Comparison of ENCODE assay signal across 1 cellular context in the genomic region with DNA sequence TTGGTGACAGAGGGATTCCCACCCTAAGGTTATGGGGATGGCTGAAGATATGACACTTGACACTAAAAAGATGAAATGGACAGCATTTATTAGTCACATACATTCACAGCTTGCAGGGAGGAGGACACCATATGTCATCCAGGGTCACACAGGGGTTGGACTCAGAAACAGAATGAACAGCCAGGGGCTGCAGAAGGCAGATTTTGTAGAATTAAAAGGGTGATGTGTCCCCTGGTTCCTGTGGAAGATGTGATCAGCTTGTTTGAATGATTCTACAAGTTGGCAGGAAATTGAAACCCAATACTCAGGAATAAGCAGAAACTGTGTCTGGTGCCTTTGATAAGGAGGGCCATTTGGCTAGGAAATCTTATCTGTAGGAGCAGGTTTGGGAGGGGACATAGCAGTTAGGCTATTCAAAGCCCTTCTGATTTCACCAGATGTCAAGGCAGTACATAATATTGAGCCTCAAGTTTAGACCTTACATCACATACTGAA.
TF ChIP-seq lines count a peak whose summit lies in the region.

No MANE protein-coding gene starts in this region.

TF ChIP-seq in K562, 482 proteins besides CTCF, POLR2A, EP300 and RAD21 (continued from another document and continues in another):
- TF ChIP-seq, protein P1, sequence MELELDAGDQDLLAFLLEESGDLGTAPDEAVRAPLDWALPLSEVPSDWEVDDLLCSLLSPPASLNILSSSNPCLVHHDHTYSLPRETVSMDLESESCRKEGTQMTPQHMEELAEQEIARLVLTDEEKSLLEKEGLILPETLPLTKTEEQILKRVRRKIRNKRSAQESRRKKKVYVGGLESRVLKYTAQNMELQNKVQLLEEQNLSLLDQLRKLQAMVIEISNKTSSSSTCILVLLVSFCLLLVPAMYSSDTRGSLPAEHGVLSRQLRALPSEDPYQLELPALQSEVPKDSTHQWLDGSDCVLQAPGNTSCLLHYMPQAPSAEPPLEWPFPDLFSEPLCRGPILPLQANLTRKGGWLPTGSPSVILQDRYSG (tag; conservative IDR thresholded peaks at IDR 0.05; ENCODE audit: low read depth) = no peak
- TF ChIP-seq RBM17 (IDR thresholded peaks at IDR 0.05; ENCODE audit: borderline replicate concordance, low read depth, low read length) (no peak), ZBTB17 (CRISPR knock-in tag; IDR thresholded peaks at IDR 0.05) (0 out of 2 replicates have a peak, but pooled peaks have one; percentile 54), ZNF384 (IDR thresholded peaks at IDR 0.05; ENCODE audit: low read depth, low read length) (no peak), JUND (IDR thresholded peaks at IDR 0.05; ENCODE audit: borderline replicate concordance, low read depth, low read length) (peak; percentile 83), JUND (tag; IDR thresholded peaks at IDR 0.05; ENCODE audit: borderline replicate concordance, low read depth, low read length) (peak; percentile 79; the same call in 2 of the 3 replicates), ZNF134 (CRISPR knock-in tag; conservative IDR thresholded peaks at IDR 0.05) (no peak), RBFOX2 (IDR thresholded peaks at IDR 0.05; ENCODE audit: low read depth, low read length) (peak; percentile 45; the same call in 1 of the 2 replicates), KLF10 (CRISPR knock-in tag; IDR thresholded peaks at IDR 0.05) (no peak), CREB1 (IDR thresholded peaks at IDR 0.05) (peak; percentile 75; the same call in 1 of the 2 replicates), CREB1 (CRISPR knock-in tag; IDR thresholded peaks at IDR 0.05) (no peak), NRF1 (conservative IDR thresholded peaks at IDR 0.05 in 1 of 2, IDR thresholded peaks at IDR 0.05 in 1 of 2) (no peak), VEZF1 (CRISPR knock-in tag; IDR thresholded peaks at IDR 0.05) (peak; percentile 82), ZC3H11A (IDR thresholded peaks at IDR 0.05; ENCODE audit: low read depth, low read length) (no peak), THRAP3 (IDR thresholded peaks at IDR 0.05; ENCODE audit: borderline replicate concordance) (no peak), RB1 (IDR thresholded peaks at IDR 0.05; ENCODE audit: low read depth) (no peak; the same call in 1 of the 2 replicates), ZNF785 (CRISPR knock-in tag; IDR thresholded peaks at IDR 0.05) (no peak), ZNF140 (CRISPR knock-in tag; IDR thresholded peaks at IDR 0.05) (no peak), STAG1 (CRISPR knock-in tag; IDR thresholded peaks at IDR 0.05; ENCODE audit: borderline replicate concordance) (no peak), TBL1XR1 (IDR thresholded peaks at IDR 0.05; ENCODE audit: low read length in 2 of 2) (peak in 1 of 2 experiments; percentile 98; a peak in 2 of 4 replicates), ZBED1 (IDR thresholded peaks at IDR 0.05) (peak; percentile 94), DDX20 (tag; IDR thresholded peaks at IDR 0.05; ENCODE audit: low read depth) (peak; percentile 8; the same call in 1 of the 2 replicates), NCOA2 (IDR thresholded peaks at IDR 0.05; ENCODE audit: partially characterized antibody in 2 of 2) (peak; percentile 90 to 91), ZNF212 (CRISPR knock-in tag; IDR thresholded peaks at IDR 0.05) (no peak), ZEB2 (IDR thresholded peaks at IDR 0.05) (peak; percentile 72), RNF2 (IDR thresholded peaks at IDR 0.05) (peak; percentile 96), MTA3 (IDR thresholded peaks at IDR 0.05; ENCODE audit: borderline replicate concordance) (peak; percentile 84), SRF (CRISPR knock-in tag; IDR thresholded peaks at IDR 0.05) (no peak), SMARCB1 (IDR thresholded peaks at IDR 0.05; ENCODE audit: insufficient read length, low read depth) (no peak), MLX (CRISPR knock-in tag; conservative IDR thresholded peaks at IDR 0.05) (no peak), LEF1 (IDR thresholded peaks at IDR 0.05) (peak; percentile 99), MTA2 (IDR thresholded peaks at IDR 0.05; ENCODE audit: low read depth) (peak; percentile 99), KHSRP (IDR thresholded peaks at IDR 0.05) (peak; percentile 91), SNRNP70 (optimal IDR thresholded peaks at IDR 0.05; ENCODE audit: low read depth, low read length) (no peak), POLR2AphosphoS5 (IDR thresholded peaks at IDR 0.05; ENCODE audit: control insufficient read depth, insufficient read depth, low read depth, low read length) (peak; percentile 99)
- TF ChIP-seq, protein P2, sequence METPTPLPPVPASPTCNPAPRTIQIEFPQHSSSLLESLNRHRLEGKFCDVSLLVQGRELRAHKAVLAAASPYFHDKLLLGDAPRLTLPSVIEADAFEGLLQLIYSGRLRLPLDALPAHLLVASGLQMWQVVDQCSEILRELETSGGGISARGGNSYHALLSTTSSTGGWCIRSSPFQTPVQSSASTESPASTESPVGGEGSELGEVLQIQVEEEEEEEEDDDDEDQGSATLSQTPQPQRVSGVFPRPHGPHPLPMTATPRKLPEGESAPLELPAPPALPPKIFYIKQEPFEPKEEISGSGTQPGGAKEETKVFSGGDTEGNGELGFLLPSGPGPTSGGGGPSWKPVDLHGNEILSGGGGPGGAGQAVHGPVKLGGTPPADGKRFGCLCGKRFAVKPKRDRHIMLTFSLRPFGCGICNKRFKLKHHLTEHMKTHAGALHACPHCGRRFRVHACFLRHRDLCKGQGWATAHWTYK (CRISPR knock-in tag; IDR thresholded peaks at IDR 0.05) = 0 out of 2 replicates have a peak, but pooled peaks have one; percentile 35
- TF ChIP-seq, protein P3, sequence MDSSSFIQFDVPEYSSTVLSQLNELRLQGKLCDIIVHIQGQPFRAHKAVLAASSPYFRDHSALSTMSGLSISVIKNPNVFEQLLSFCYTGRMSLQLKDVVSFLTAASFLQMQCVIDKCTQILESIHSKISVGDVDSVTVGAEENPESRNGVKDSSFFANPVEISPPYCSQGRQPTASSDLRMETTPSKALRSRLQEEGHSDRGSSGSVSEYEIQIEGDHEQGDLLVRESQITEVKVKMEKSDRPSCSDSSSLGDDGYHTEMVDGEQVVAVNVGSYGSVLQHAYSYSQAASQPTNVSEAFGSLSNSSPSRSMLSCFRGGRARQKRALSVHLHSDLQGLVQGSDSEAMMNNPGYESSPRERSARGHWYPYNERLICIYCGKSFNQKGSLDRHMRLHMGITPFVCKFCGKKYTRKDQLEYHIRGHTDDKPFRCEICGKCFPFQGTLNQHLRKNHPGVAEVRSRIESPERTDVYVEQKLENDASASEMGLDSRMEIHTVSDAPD (CRISPR knock-in tag; IDR thresholded peaks at IDR 0.05) = no peak
- TF ChIP-seq, protein P4, sequence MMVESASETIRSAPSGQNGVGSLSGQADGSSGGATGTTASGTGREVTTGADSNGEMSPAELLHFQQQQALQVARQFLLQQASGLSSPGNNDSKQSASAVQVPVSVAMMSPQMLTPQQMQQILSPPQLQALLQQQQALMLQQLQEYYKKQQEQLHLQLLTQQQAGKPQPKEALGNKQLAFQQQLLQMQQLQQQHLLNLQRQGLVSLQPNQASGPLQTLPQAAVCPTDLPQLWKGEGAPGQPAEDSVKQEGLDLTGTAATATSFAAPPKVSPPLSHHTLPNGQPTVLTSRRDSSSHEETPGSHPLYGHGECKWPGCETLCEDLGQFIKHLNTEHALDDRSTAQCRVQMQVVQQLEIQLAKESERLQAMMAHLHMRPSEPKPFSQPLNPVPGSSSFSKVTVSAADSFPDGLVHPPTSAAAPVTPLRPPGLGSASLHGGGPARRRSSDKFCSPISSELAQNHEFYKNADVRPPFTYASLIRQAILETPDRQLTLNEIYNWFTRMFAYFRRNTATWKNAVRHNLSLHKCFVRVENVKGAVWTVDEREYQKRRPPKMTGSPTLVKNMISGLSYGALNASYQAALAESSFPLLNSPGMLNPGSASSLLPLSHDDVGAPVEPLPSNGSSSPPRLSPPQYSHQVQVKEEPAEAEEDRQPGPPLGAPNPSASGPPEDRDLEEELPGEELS (CRISPR knock-in tag; IDR thresholded peaks at IDR 0.05; ENCODE audit: borderline replicate concordance) = no peak
- TF ChIP-seq, protein P5, sequence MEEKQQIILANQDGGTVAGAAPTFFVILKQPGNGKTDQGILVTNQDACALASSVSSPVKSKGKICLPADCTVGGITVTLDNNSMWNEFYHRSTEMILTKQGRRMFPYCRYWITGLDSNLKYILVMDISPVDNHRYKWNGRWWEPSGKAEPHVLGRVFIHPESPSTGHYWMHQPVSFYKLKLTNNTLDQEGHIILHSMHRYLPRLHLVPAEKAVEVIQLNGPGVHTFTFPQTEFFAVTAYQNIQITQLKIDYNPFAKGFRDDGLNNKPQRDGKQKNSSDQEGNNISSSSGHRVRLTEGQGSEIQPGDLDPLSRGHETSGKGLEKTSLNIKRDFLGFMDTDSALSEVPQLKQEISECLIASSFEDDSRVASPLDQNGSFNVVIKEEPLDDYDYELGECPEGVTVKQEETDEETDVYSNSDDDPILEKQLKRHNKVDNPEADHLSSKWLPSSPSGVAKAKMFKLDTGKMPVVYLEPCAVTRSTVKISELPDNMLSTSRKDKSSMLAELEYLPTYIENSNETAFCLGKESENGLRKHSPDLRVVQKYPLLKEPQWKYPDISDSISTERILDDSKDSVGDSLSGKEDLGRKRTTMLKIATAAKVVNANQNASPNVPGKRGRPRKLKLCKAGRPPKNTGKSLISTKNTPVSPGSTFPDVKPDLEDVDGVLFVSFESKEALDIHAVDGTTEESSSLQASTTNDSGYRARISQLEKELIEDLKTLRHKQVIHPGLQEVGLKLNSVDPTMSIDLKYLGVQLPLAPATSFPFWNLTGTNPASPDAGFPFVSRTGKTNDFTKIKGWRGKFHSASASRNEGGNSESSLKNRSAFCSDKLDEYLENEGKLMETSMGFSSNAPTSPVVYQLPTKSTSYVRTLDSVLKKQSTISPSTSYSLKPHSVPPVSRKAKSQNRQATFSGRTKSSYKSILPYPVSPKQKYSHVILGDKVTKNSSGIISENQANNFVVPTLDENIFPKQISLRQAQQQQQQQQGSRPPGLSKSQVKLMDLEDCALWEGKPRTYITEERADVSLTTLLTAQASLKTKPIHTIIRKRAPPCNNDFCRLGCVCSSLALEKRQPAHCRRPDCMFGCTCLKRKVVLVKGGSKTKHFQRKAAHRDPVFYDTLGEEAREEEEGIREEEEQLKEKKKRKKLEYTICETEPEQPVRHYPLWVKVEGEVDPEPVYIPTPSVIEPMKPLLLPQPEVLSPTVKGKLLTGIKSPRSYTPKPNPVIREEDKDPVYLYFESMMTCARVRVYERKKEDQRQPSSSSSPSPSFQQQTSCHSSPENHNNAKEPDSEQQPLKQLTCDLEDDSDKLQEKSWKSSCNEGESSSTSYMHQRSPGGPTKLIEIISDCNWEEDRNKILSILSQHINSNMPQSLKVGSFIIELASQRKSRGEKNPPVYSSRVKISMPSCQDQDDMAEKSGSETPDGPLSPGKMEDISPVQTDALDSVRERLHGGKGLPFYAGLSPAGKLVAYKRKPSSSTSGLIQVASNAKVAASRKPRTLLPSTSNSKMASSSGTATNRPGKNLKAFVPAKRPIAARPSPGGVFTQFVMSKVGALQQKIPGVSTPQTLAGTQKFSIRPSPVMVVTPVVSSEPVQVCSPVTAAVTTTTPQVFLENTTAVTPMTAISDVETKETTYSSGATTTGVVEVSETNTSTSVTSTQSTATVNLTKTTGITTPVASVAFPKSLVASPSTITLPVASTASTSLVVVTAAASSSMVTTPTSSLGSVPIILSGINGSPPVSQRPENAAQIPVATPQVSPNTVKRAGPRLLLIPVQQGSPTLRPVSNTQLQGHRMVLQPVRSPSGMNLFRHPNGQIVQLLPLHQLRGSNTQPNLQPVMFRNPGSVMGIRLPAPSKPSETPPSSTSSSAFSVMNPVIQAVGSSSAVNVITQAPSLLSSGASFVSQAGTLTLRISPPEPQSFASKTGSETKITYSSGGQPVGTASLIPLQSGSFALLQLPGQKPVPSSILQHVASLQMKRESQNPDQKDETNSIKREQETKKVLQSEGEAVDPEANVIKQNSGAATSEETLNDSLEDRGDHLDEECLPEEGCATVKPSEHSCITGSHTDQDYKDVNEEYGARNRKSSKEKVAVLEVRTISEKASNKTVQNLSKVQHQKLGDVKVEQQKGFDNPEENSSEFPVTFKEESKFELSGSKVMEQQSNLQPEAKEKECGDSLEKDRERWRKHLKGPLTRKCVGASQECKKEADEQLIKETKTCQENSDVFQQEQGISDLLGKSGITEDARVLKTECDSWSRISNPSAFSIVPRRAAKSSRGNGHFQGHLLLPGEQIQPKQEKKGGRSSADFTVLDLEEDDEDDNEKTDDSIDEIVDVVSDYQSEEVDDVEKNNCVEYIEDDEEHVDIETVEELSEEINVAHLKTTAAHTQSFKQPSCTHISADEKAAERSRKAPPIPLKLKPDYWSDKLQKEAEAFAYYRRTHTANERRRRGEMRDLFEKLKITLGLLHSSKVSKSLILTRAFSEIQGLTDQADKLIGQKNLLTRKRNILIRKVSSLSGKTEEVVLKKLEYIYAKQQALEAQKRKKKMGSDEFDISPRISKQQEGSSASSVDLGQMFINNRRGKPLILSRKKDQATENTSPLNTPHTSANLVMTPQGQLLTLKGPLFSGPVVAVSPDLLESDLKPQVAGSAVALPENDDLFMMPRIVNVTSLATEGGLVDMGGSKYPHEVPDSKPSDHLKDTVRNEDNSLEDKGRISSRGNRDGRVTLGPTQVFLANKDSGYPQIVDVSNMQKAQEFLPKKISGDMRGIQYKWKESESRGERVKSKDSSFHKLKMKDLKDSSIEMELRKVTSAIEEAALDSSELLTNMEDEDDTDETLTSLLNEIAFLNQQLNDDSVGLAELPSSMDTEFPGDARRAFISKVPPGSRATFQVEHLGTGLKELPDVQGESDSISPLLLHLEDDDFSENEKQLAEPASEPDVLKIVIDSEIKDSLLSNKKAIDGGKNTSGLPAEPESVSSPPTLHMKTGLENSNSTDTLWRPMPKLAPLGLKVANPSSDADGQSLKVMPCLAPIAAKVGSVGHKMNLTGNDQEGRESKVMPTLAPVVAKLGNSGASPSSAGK (IDR thresholded peaks at IDR 0.05) = no peak; the same call in 1 of the 2 replicates
